ENCODE assay signal across 14 cellular contexts in genomic region chr11:559020-559620, GRCh38. TPM values are rescaled to one million over a fixed set of nuclear protein-coding genes. Genes with fewer than 3 reads are reported as not detected.
A peak's percentile ranks its signal among the peaks of the same experiment; 100 is the strongest.
DNase-seq lines count a peak whose midpoint lies in the region; ATAC-seq and TF ChIP-seq lines count a peak whose summit lies in the region.
"Had no signal": no experiment of that assay in that cellular context is flagged by ENCODE, and none has a peak within 500 bp of the region (broad histone marks: within the 10 kb centered on the region; RNA-seq: fewer than 3 reads in every experiment).

No MANE protein-coding gene starts in this region.

- peaks cover 0 to 10% (median 2%) of the 10 kb centered on the region in 7 donors for H3K9me3 Mint-ChIP-seq in CD14-positive monocyte
- H3K9me3 Mint-ChIP-seq in naive B cell = no peaks in the 10 kb centered on the region

- no peak for TF ChIP-seq CTCF in CD14-positive monocyte (IDR thresholded peaks at IDR 0.05)
- peak; percentile 29 for TF ChIP-seq CTCF in GM12873 (IDR thresholded peaks at IDR 0.05; ENCODE audit: insufficient read depth, low read depth, low read length, missing control alignments)
- 0 out of 2 replicates have a peak, but pooled peaks have one; percentile 6 for TF ChIP-seq CTCF in VCaP (conservative IDR thresholded peaks at IDR 0.05)

- no peak overlapping the region for H3K27ac ChIP-seq in VCaP
- H3K27ac ChIP-seq: adrenal gland had no signal

- DNase-seq in CD14-positive monocyte (ENCODE audit: low spot score) = peak; percentile 41
- DNase-seq in naive B cell = no peak
- no peak for DNase-seq in DMS53 (lab: John Stamatoyannopoulos, UW)
- DNase-seq in NCI-H1694 treated with DMSO at 0.1 percent for 48 hours (lab: John Stamatoyannopoulos, UW) = no peak
- DNase-seq in NOMO-1 (lab: John Stamatoyannopoulos, UW; ENCODE audit: unreplicated experiment in 2 of 2) = no peak
- DNase-seq: activated CD4-positive, CD25-positive, alpha-beta regulatory T cell treated with anti-CD3 and anti-CD28 coated beads, Interleukin-2, amount 50 U/mL, for 72 hours; activated T-cell treated with anti-CD3 and anti-CD28 coated beads, Interleukin-2, amount 50 U/mL, for 48 hours; adrenal gland; cerebellar nuclear complex; mammary epithelial cell; NCI-H1436; NCI-H524 treated with DMSO at 0.1 percent for 48 hours had no signal

- H3K36me3 Mint-ChIP-seq in CD14-positive monocyte (peaks cover 5 to 9% of the 10 kb centered on the region in 2 donors), naive B cell (no peaks in the 10 kb centered on the region)

- no peak overlapping the region for H3K27ac Mint-ChIP-seq in CD14-positive monocyte
- H3K27ac Mint-ChIP-seq in naive B cell = no peak overlapping the region

- intact Hi-C loops in CD14-positive monocyte (cut with micrococcal nuclease) = no loop called here

- H3K4me1 Mint-ChIP-seq in CD14-positive monocyte (peaks cover 18% of the 10 kb centered on the region), naive B cell (peaks cover 13 to 32% (median 17%) of the 10 kb centered on the region in 3 donors)

- peaks cover 26 to 55% (median 35%) of the 10 kb centered on the region in 3 donors for H3K27me3 Mint-ChIP-seq in CD14-positive monocyte (ENCODE audit: low read depth in 3 of 3)
- H3K27me3 Mint-ChIP-seq in naive B cell = no peaks in the 10 kb centered on the region

- no peak for ATAC-seq in naive B cell (ENCODE audit: low read depth in 2 of 2)

- H3K4me3 Mint-ChIP-seq in CD14-positive monocyte (peak overlapping the region in 1 of 2 donors; percentile 53), naive B cell (peak overlapping the region in 5 of 8 donors; percentile 46 to 84 (median 70))

RNA-seq across cellular contexts. Expression of gene LMNTD2, which starts 1.4 kb away (rescaled TPM):
- 1 to 10 TPM in 1 of 2 donors, under 1 TPM in 1; 0.67 to 1.2 TPM for polyA plus RNA-seq in CD14-positive monocyte
- polyA plus RNA-seq in naive B cell (ENCODE audit: low read depth in 6 of 6) = 1 to 10 TPM; 2.1 to 4.8 (median 2.9) TPM

RNA-seq across cellular contexts. Expression of gene RASSF7, which starts 1.6 kb away (rescaled TPM):
- polyA plus RNA-seq in CD14-positive monocyte (10 to 100 TPM in 1 of 2 donors, 1 to 10 TPM in 1; 10.0 to 12.4 TPM), naive B cell (ENCODE audit: low read depth in 6 of 6) (10 to 100 TPM; 17.3 to 31.5 (median 23.5) TPM)

RNA-seq across cellular contexts. Expression of gene PHRF1, which starts 17.1 kb away (rescaled TPM):
- polyA plus RNA-seq in CD14-positive monocyte = 1 to 10 TPM; 1.3 to 3.3 TPM
- polyA plus RNA-seq in naive B cell (ENCODE audit: low read depth in 6 of 6) = 10 to 100 TPM in 1 of 6 donors, 1 to 10 TPM in 5; 2.3 to 16.4 (median 5.2) TPM

RNA-seq across cellular contexts. Expression of gene LRRC56, which starts 21.8 kb away (rescaled TPM):
- under 1 TPM in 1 of 2 donors, not detected in 1; 0.09 TPM for polyA plus RNA-seq in CD14-positive monocyte
- polyA plus RNA-seq in naive B cell (ENCODE audit: low read depth in 6 of 6) = 1 to 10 TPM in 2 of 6 donors, under 1 TPM in 3, not detected in 1; 0.66 to 1.6 (median 0.92) TPM

RNA-seq across cellular contexts. Expression of gene HRAS, which starts 23.7 kb away (rescaled TPM):
- 10 to 100 TPM; 10.1 to 10.3 TPM for polyA plus RNA-seq in CD14-positive monocyte
- polyA plus RNA-seq in naive B cell (ENCODE audit: low read depth in 6 of 6) = 10 to 100 TPM; 11.2 to 25.1 (median 13.8) TPM
